In genomic region chr14:22980672-22981089, GRCh38 we compare ENCODE assay signal across 8 cellular contexts. TPM values are rescaled to one million over a fixed set of nuclear protein-coding genes. Genes with fewer than 3 reads are reported as not detected.
A peak's percentile ranks its signal among the peaks of the same experiment; 100 is the strongest.
DNase-seq lines count a peak whose midpoint lies in the region; ATAC-seq and TF ChIP-seq lines count a peak whose summit lies in the region.

No MANE protein-coding gene starts in this region.

- CTCF ChIA-PET in HCT116 (lab: Charles Lee) = interaction anchor here (1.3 to 7.6 kb wide), 2 partner anchors 50 to 78 kb away, joined by 5 to 175 read pairs; partner anchors contain the start of gene CDH24
- CTCF ChIA-PET in WTC11 (lab: Charles Lee) = interaction anchor here (1.1 to 3.7 kb wide), 5 partner anchors 9 to 76 kb away, joined by 4 to 50 read pairs (median 32); partner anchors contain the start of genes CDH24, PRMT5 and PSMB11

- BruUV-seq in HCT116 (replicated peaks; lab: Mats Ljungman, UMichigan) = no TSS peak

- peak overlapping the region; percentile 71 for H3K4me3 Mint-ChIP-seq in WTC11
- H3K4me3 Mint-ChIP-seq in naive B cell = peak overlapping the region in 6 of 8 donors; percentile 65 to 86 (median 78)

- no peak for DNase-seq in HCT116 (ENCODE audit: low read depth, low spot score)
- DNase-seq in WTC11 (ENCODE audit: low spot score) = peak; percentile 76
- DNase-seq in epithelial cell of esophagus (ENCODE audit: low read depth) = peak; percentile 82
- DNase-seq in naive B cell = no peak
- no peak for DNase-seq in GF-D8 (lab: John Stamatoyannopoulos, UW)
- no peak for DNase-seq in DMS153 treated with DMSO at 0.1 percent for 48 hours (lab: John Stamatoyannopoulos, UW; ENCODE audit: unreplicated experiment)

- H3K4me1 Mint-ChIP-seq in WTC11 (peaks cover 48% of the 10 kb centered on the region), naive B cell (peaks cover 0 to 11% (median 8%) of the 10 kb centered on the region in 3 donors)

- intact Hi-C loops in HCT116 (cut with micrococcal nuclease) = loop anchor here (10.0 kb wide), 2 partner anchors 324 to 596 kb away; partner anchors contain the start of genes BCL2L2 and PPP1R3E

- TF ChIP-seq POLR2A in HCT116 (IDR thresholded peaks at IDR 0.05; ENCODE audit: borderline replicate concordance, extremely low read depth, insufficient read depth, insufficient read length) = no peak

- H3K9me3 Mint-ChIP-seq in WTC11 = peaks cover 6% of the 10 kb centered on the region
- no peaks in the 10 kb centered on the region for H3K9me3 Mint-ChIP-seq in naive B cell

- POLR2A ChIA-PET in HCT116 (lab: Charles Lee) (interaction anchor here (2.2 kb wide), 1 partner anchor 26 kb away, joined by 10 read pairs; no protein-coding TSS in a partner anchor), WTC11 (lab: Charles Lee) (interaction anchor here (0.8 to 1.3 kb wide), 2 partner anchors 24 to 78 kb away, joined by 3 to 4 read pairs; partner anchors contain the start of gene HAUS4)

- H3K9me3 ChIP-seq in HCT116 (ENCODE audit: control insufficient read depth in 1 of 2, insufficient read depth in 1 of 2, low read depth in 1 of 2, low read length in 2 of 2) = no peaks in the 10 kb centered on the region

- H3K36me3 Mint-ChIP-seq in WTC11 = peaks cover 30% of the 10 kb centered on the region
- H3K36me3 Mint-ChIP-seq in naive B cell = no peaks in the 10 kb centered on the region

- no peaks in the 10 kb centered on the region for H3K27me3 ChIP-seq in HCT116 (ENCODE audit: insufficient read depth, low read length)

- peak overlapping the region; percentile 95 for H3K27ac ChIP-seq in HCT116 (ENCODE audit: low read depth, low read length)

- no peak for TF ChIP-seq RAD21 in HCT116 (IDR thresholded peaks at IDR 0.05; ENCODE audit: low read depth)

- RAD21 ChIA-PET in HCT116 (lab: Charles Lee; ENCODE audit: low non-redundant PET in 1 of 2, low total read pairs in 2 of 2, uncharacterized antibody in 2 of 2, unreplicated experiment in 2 of 2) = interaction anchor here in 1 of 2 experiments (1.0 kb wide), 1 partner anchor 214 kb away, joined by 3 read pairs; the partner anchor contains the start of gene OXA1L

- ATAC-seq in HCT116 (peak; percentile 53), WTC11 (peak; percentile 2), naive B cell (ENCODE audit: low read depth in 2 of 2) (peak; percentile 8 to 22), HG03432 (IDR thresholded peaks at IDR 0.05; ENCODE audit: unreplicated experiment) (no peak), HG03139 (IDR thresholded peaks at IDR 0.05; ENCODE audit: unreplicated experiment) (no peak)

- H3K9ac ChIP-seq in HCT116 (ENCODE audit: low read length) = peak overlapping the region; percentile 90

- no peaks in the 10 kb centered on the region for H4K20me1 ChIP-seq in HCT116 (ENCODE audit: insufficient read depth)

- peaks cover 0 to 5% of the 10 kb centered on the region in 2 experiments; a peak in 1 of 4 replicates for H3K36me3 ChIP-seq in HCT116 (ENCODE audit: control insufficient read depth in 1 of 2, insufficient read depth in 2 of 2, low read length in 2 of 2)

- peaks cover 46 to 56% of the 10 kb centered on the region in 2 experiments for H3K4me1 ChIP-seq in HCT116 (ENCODE audit: control insufficient read depth in 1 of 2, insufficient read depth in 2 of 2, low read length in 2 of 2)

- H3K27me3 Mint-ChIP-seq in WTC11 (ENCODE audit: low read depth) = no peaks in the 10 kb centered on the region; the same call in none of the 2 replicates
- peaks cover 14 to 24% (median 17%) of the 10 kb centered on the region in 3 donors for H3K27me3 Mint-ChIP-seq in naive B cell

- H3K4me3 ChIP-seq in HCT116 (replicated peaks in 1 of 2; ENCODE audit: low read depth in 1 of 2, low read length in 2 of 2) (peak overlapping the region; percentile 77 to 83), epithelial cell of esophagus (ENCODE audit: low read length) (peak overlapping the region; percentile 94)

- peak overlapping the region; percentile 97 for H3K4me2 ChIP-seq in HCT116 (ENCODE audit: low read length)

- H3K27ac Mint-ChIP-seq in WTC11 (no peak overlapping the region), naive B cell (no peak overlapping the region)

- TF ChIP-seq CTCF in HCT116 (IDR thresholded peaks at IDR 0.05 in 2 of 3, conservative IDR thresholded peaks at IDR 0.05 in 1 of 3; ENCODE audit: borderline replicate concordance in 1 of 3, insufficient read depth in 1 of 3, low read depth in 2 of 3, low read length in 2 of 3) = no peak
- TF ChIP-seq CTCF in WTC11 (IDR thresholded peaks at IDR 0.05) = no peak
- no peak for TF ChIP-seq CTCF in epithelial cell of esophagus (IDR thresholded peaks at IDR 0.05; ENCODE audit: insufficient read depth, low read depth, low read length, missing control alignments)

- H3K9me2 ChIP-seq in HCT116 (ENCODE audit: insufficient read depth) = no peaks in the 10 kb centered on the region

- H2AFZ ChIP-seq in HCT116 (ENCODE audit: low read depth, low read length, poor library complexity, severe bottlenecking) = no peak overlapping the region

- peaks cover 53% of the 10 kb centered on the region for H3K79me2 ChIP-seq in HCT116 (ENCODE audit: insufficient read depth, low read length)

TF ChIP-seq in HCT116, 20 proteins besides CTCF, POLR2A, EP300 and RAD21:
- TF ChIP-seq POLR2AphosphoS5 (IDR thresholded peaks at IDR 0.05; ENCODE audit: low read depth, low read length) = peak; percentile 34; the same call in 1 of the 2 replicates
- no peak for TF ChIP-seq YY1 (IDR thresholded peaks at IDR 0.05; ENCODE audit: extremely low read depth, insufficient replicate concordance, low read depth, low read length)

TF ChIP-seq in WTC11, 78 proteins besides CTCF, POLR2A, EP300 and RAD21:
- peak; percentile 84; the same call in 1 of the 2 replicates for TF ChIP-seq TEAD4 (CRISPR knock-in tag; IDR thresholded peaks at IDR 0.05)
- TF ChIP-seq TEAD1 (CRISPR knock-in tag; IDR thresholded peaks at IDR 0.05) = peak; percentile 94; the same call in 1 of the 2 replicates
- TF ChIP-seq ZSCAN18 (CRISPR knock-in tag; IDR thresholded peaks at IDR 0.05) = no peak
TF ChIP-seq in WTC11: peak in this region for 2.

RNA-seq across cellular contexts. Expression of gene AJUBA, which starts 1.7 kb away (rescaled TPM):
- total RNA-seq in HCT116 (2021; ENCODE audit: unreplicated experiment) (39.7 TPM), WTC11 (2021) (28.8 to 35.8 TPM (median 33.8 TPM) in 3 replicates)
- polyA plus RNA-seq in HCT116 (2012) = 25.0 and 33.9 TPM in 2 replicates
- under 1 TPM in 2 of 6 donors, not detected in 4; 0.22 to 0.33 TPM for polyA plus RNA-seq in naive B cell (ENCODE audit: low read depth in 6 of 6)

RNA-seq across cellular contexts. Expression of gene HAUS4, which starts 23.8 kb away (rescaled TPM):
- 48.7 TPM for total RNA-seq in HCT116 (2021; ENCODE audit: unreplicated experiment)
- polyA plus RNA-seq in HCT116 (2012) = 45.1 and 57.4 TPM in 2 replicates
- 52.4 to 57.6 TPM (median 53.5 TPM) in 3 replicates for total RNA-seq in WTC11 (2021)
- 10 to 100 TPM; 14.8 to 37.6 (median 28.4) TPM for polyA plus RNA-seq in naive B cell (ENCODE audit: low read depth in 6 of 6)

RNA-seq across cellular contexts. Expression of gene C14orf93, which starts 29.3 kb away (rescaled TPM):
- total RNA-seq in HCT116 (2021; ENCODE audit: unreplicated experiment) = 13.7 TPM
- polyA plus RNA-seq in HCT116 (2012) = 15.6 and 16.8 TPM in 2 replicates
- total RNA-seq in WTC11 (2021) = 8.1 to 12.8 TPM (median 11.9 TPM) in 3 replicates
- polyA plus RNA-seq in naive B cell (ENCODE audit: low read depth in 6 of 6) = 10 to 100 TPM in 4 of 6 donors, 1 to 10 TPM in 2; 6.8 to 15.4 (median 11.6) TPM

RNA-seq across cellular contexts. Expression of gene PRMT5, which starts 51.5 kb away (rescaled TPM):
- 186 TPM for total RNA-seq in HCT116 (2021; ENCODE audit: unreplicated experiment)
- 204 TPM in 2 replicates for polyA plus RNA-seq in HCT116 (2012)
- total RNA-seq in WTC11 (2021) = 119 to 124 TPM (median 123 TPM) in 3 replicates
- 10 to 100 TPM; 43.7 to 67.6 (median 49.9) TPM for polyA plus RNA-seq in naive B cell (ENCODE audit: low read depth in 6 of 6)

RNA-seq across cellular contexts. Expression of gene PSMB5, which starts 54.0 kb away (rescaled TPM):
- total RNA-seq in HCT116 (2021; ENCODE audit: unreplicated experiment) = 212 TPM
- polyA plus RNA-seq in HCT116 (2012) = 222 and 232 TPM in 2 replicates
- 200 to 224 TPM (median 203 TPM) in 3 replicates for total RNA-seq in WTC11 (2021)
- polyA plus RNA-seq in naive B cell (ENCODE audit: low read depth in 6 of 6) = 10 to 100 TPM; 27.6 to 40.9 (median 33.2) TPM

Comparison
In these comparisons a context has a peak if more than half of its experiments do, and no peak if none do; other contexts are left out.
1. ATAC-seq: peak in HCT116 (single experiment), WTC11 (single experiment) and naive B cell (2 of 2); none in HG03432 (single experiment) and HG03139 (single experiment).
2. DNase-seq: peak in WTC11 (single experiment) and epithelial cell of esophagus (single experiment); none in HCT116 (single experiment), naive B cell (single experiment), GF-D8 (single experiment) and DMS153 treated with DMSO at 0.1 percent for 48 hours (single experiment).